13 cellular contexts compared by ENCODE assay signal in genomic region chr17:75505152-75505409, GRCh38. TPM values are rescaled to one million over a fixed set of nuclear protein-coding genes. Genes with fewer than 3 reads are reported as not detected.
DNase-seq lines count a peak whose midpoint lies in the region; ATAC-seq and TF ChIP-seq lines count a peak whose summit lies in the region.
"Had no signal": no experiment of that assay in that cellular context is flagged by ENCODE, and none has a peak within 500 bp of the region (broad histone marks: within the 10 kb centered on the region; RNA-seq: fewer than 3 reads in every experiment).

No MANE protein-coding gene starts in this region.

- no peak overlapping the region for H3K27ac ChIP-seq in BLaER1 treated with 17β-estradiol and CSF1 and Interleukin-3, amounts not matched to agents 10 nM and 100 nM
- peak overlapping the region; percentile 9 for H3K27ac ChIP-seq in RWPE1
- H3K27ac ChIP-seq in temporal lobe (ENCODE audit: low read depth, low read length): peak overlapping the region; percentile 2
- H3K27ac ChIP-seq: A549, GM23248 had no signal

- peak overlapping the region in 8 of 11 experiments; percentile 50 to 77 (median 64); a peak in 14 of 22 replicates for H3K4me2 ChIP-seq in BLaER1 treated with 17β-estradiol and CSF1 and Interleukin-3, amounts not matched to agents 10 nM and 100 nM
- H3K4me2 ChIP-seq: A549 had no signal

- H3K4me3 ChIP-seq in BLaER1 treated with 17β-estradiol and CSF1 and Interleukin-3, amounts not matched to agents 10 nM and 100 nM: no peak overlapping the region
- H3K4me3 ChIP-seq: A549, GM23248 had no signal

- POLR2A ChIA-PET in RWPE1 (lab: Yijun Ruan, JAX; ENCODE audit: low non-redundant PET): no interaction called here

- CTCF ChIA-PET in RWPE1 (lab: Yijun Ruan, JAX): interaction anchor here (0.6 to 2.8 kb wide), 5 partner anchors 9 to 479 kb away, joined by 3 to 13 read pairs (median 3); no protein-coding TSS in a partner anchor

- H3K36me3 ChIP-seq in BLaER1 treated with 17β-estradiol and CSF1 and Interleukin-3, amounts not matched to agents 10 nM and 100 nM: peaks cover 15 to 97% (median 84%) of the 10 kb centered on the region in 11 experiments; a peak in 21 of 22 replicates

- H3K9me3 ChIP-seq in BLaER1 treated with 17β-estradiol and CSF1 and Interleukin-3, amounts not matched to agents 10 nM and 100 nM (replicated peaks in 1 of 11): no peaks in the 10 kb centered on the region
- H3K9me3 ChIP-seq: A549, BE2C had no signal

- no peak for ATAC-seq in GM18517 (IDR thresholded peaks at IDR 0.05; ENCODE audit: unreplicated experiment)

- no peak for TF ChIP-seq CTCF in RWPE1 (conservative IDR thresholded peaks at IDR 0.05; ENCODE audit: low read depth)

- DNase-seq in RWPE1 (ENCODE audit: low spot score) (no peak), NCI-H510A treated with DMSO at 0.1 percent for 48 hours (lab: John Stamatoyannopoulos, UW) (no peak)
- DNase-seq in activated T-cell treated with anti-CD3 and anti-CD28 coated beads, Interleukin-2, amount 50 U/mL, for 1 hour: no peak
- DNase-seq: BE2C; CD8-positive, alpha-beta memory T cell; DMS 273 treated with DMSO at 0.1 percent for 48 hours; GM23248; IMR-90 had no signal

- H3K4me1 ChIP-seq in BLaER1 treated with 17β-estradiol and CSF1 and Interleukin-3, amounts not matched to agents 10 nM and 100 nM: peaks cover 13 to 98% (median 93%) of the 10 kb centered on the region in 10 experiments; a peak in 19 of 20 replicates
- H3K4me1 ChIP-seq: BE2C had no signal

- no peak for TF ChIP-seq EP300 in Ishikawa (IDR thresholded peaks at IDR 0.05; ENCODE audit: borderline replicate concordance)

- no peak for TF ChIP-seq RAD21 in Ishikawa (IDR thresholded peaks at IDR 0.05; ENCODE audit: low read depth)

- H3K9ac ChIP-seq in BLaER1 treated with 17β-estradiol and CSF1 and Interleukin-3, amounts not matched to agents 10 nM and 100 nM: peak overlapping the region in 1 of 11 experiments; percentile 10; a peak in 1 of 22 replicates
- H3K9ac ChIP-seq: GM23248 had no signal

- H4K20me1 ChIP-seq in BLaER1 treated with 17β-estradiol and CSF1 and Interleukin-3, amounts not matched to agents 10 nM and 100 nM: peaks cover 0 to 90% (median 39%) of the 10 kb centered on the region in 11 experiments; a peak in 19 of 22 replicates

- H3K27me3 ChIP-seq in BLaER1 treated with 17β-estradiol and CSF1 and Interleukin-3, amounts not matched to agents 10 nM and 100 nM: no peaks in the 10 kb centered on the region
- H3K27me3 ChIP-seq: BE2C had no signal

TF ChIP-seq in Ishikawa, 13 proteins besides CTCF, POLR2A, EP300 and RAD21:
- no peak for TF ChIP-seq TEAD4 (IDR thresholded peaks at IDR 0.05)
- 0 out of 2 replicates have a peak, but pooled peaks have one; percentile 21 for TF ChIP-seq ZBTB7A (IDR thresholded peaks at IDR 0.05; ENCODE audit: low read depth)
TF ChIP-seq in Ishikawa: peak in this region for 1.

RNA-seq across cellular contexts. Expression of gene CASKIN2, which starts 10.3 kb away (rescaled TPM):
- 5.7 TPM for total RNA-seq in temporal lobe

RNA-seq across cellular contexts. Expression of gene TSEN54, which starts 11.2 kb away (rescaled TPM):
- 7.6 TPM for total RNA-seq in temporal lobe

RNA-seq across cellular contexts. Expression of gene LLGL2, which starts 20.4 kb away (rescaled TPM):
- total RNA-seq in temporal lobe: 0.74 TPM
- total RNA-seq: GM23248 had no signal

RNA-seq across cellular contexts. Expression of gene TMEM94, which starts 48.6 kb away (rescaled TPM):
- total RNA-seq in temporal lobe: 20.7 TPM

Comparison
In these comparisons a context has a peak if more than half of its experiments do, and no peak if none do; other contexts are left out.
1. H3K27ac ChIP-seq: peak in RWPE1 (single experiment) and temporal lobe (single experiment); none in BLaER1 treated with 17β-estradiol and CSF1 and Interleukin-3, amounts not matched to agents 10 nM and 100 nM (0 of 11).